Comparison of ENCODE assay signal across 10 cellular contexts in genomic region chr12:26112703-26113147, GRCh38. TPM values are rescaled to one million over a fixed set of nuclear protein-coding genes. Genes with fewer than 3 reads are reported as not detected.
DNase-seq lines count a peak whose midpoint lies in the region; ATAC-seq, FAIRE-seq and TF ChIP-seq lines count a peak whose summit lies in the region.
"Had no signal": no experiment of that assay in that cellular context is flagged by ENCODE, and none has a peak within 500 bp of the region (broad histone marks: within the 10 kb centered on the region; RNA-seq: fewer than 3 reads in every experiment).

No MANE protein-coding gene starts in this region.

- no peaks in the 10 kb centered on the region for H3K9me1 ChIP-seq in keratinocyte (ENCODE audit: control insufficient read depth, extremely low read depth, insufficient read depth, low read length)

- peak; percentile 46 for FAIRE-seq in keratinocyte (lab: Jason Lieb, UNC)

- DNase-seq in ELR (ENCODE audit: low read depth) (peak; percentile 46), RWPE1 (ENCODE audit: low spot score) (peak; percentile 34), keratinocyte (ENCODE audit: low read depth, low spot score) (no peak), middle frontal gyrus (ENCODE audit: extremely low spot score, low spot score) (no peak), cortex of kidney (lab: John Stamatoyannopoulos, UW) (no peak), OCI-M1 (lab: John Stamatoyannopoulos, UW) (no peak)
- DNase-seq: activated gamma-delta T cell, NCI-H1436 had no signal

- no peak overlapping the region for H2AFZ ChIP-seq in keratinocyte (ENCODE audit: control insufficient read depth, low read length)

- no peak for ATAC-seq in GM21381 (IDR thresholded peaks at IDR 0.05; ENCODE audit: unreplicated experiment)

- POLR2A ChIA-PET in RWPE1 (lab: Yijun Ruan, JAX; ENCODE audit: low non-redundant PET) = no interaction called here

- dilution Hi-C loops in keratinocyte (cut with MboI; ENCODE audit: extremely low pct_ligation_motif_present, low sequenced_read_pairs) = no loop called here

- no peak for TF ChIP-seq CTCF in 22Rv1 (IDR thresholded peaks at IDR 0.05)
- no peak for TF ChIP-seq CTCF in RWPE1 (conservative IDR thresholded peaks at IDR 0.05; ENCODE audit: low read depth)
- no peak for TF ChIP-seq CTCF in keratinocyte (optimal IDR thresholded peaks at IDR 0.05 in 1 of 3, IDR thresholded peaks at IDR 0.05 in 1 of 3, conservative IDR thresholded peaks at IDR 0.05 in 1 of 3; ENCODE audit: extremely low read depth in 1 of 3, insufficient read depth in 2 of 3, low read length in 3 of 3)

- H3K9me3 ChIP-seq in keratinocyte (ENCODE audit: control insufficient read depth, low read depth, low read length) = no peaks in the 10 kb centered on the region

- peak overlapping the region; percentile 82 for H3K9ac ChIP-seq in keratinocyte (ENCODE audit: control insufficient read depth, extremely low read depth, insufficient read depth, low read length)

- H3K4me1 ChIP-seq in keratinocyte (ENCODE audit: control insufficient read depth, extremely low read depth, insufficient read depth, low read length) = peaks cover 27% of the 10 kb centered on the region

- CTCF ChIA-PET in RWPE1 (lab: Yijun Ruan, JAX) = interaction anchor here (0.5 kb wide), 1 partner anchor 283 kb away, joined by 3 read pairs; no protein-coding TSS in a partner anchor

- no peaks in the 10 kb centered on the region for H3K79me2 ChIP-seq in keratinocyte (ENCODE audit: control insufficient read depth, insufficient read depth, low read length)

- H3K4me3 ChIP-seq in keratinocyte (ENCODE audit: control insufficient read depth in 2 of 3, extremely low read depth in 1 of 3, insufficient read depth in 2 of 3, low read depth in 1 of 3, low read length in 3 of 3) = no peak overlapping the region

- no peaks in the 10 kb centered on the region for H3K27me3 ChIP-seq in keratinocyte (ENCODE audit: control insufficient read depth, extremely low read depth, insufficient read depth, low read length)

- H3K4me2 ChIP-seq in keratinocyte (ENCODE audit: control insufficient read depth, extremely low read depth, insufficient read depth, low read depth, low read length) = peak overlapping the region; percentile 92

- H3K27ac ChIP-seq in 22Rv1 (peak overlapping the region; percentile 81), RWPE1 (no peak overlapping the region), keratinocyte (ENCODE audit: control insufficient read depth, insufficient read depth, low read length) (no peak overlapping the region)

- no peaks in the 10 kb centered on the region for H4K20me1 ChIP-seq in keratinocyte (ENCODE audit: control insufficient read depth, extremely low read depth, insufficient read depth, low read length)

- H3K36me3 ChIP-seq in keratinocyte (ENCODE audit: control insufficient read depth in 2 of 2, extremely low read depth in 1 of 2, insufficient read depth in 2 of 2, low read length in 2 of 2) = no peaks in the 10 kb centered on the region

RNA-seq across cellular contexts. Expression of gene BHLHE41, which starts 12.1 kb away (rescaled TPM):
- polyA plus RNA-seq in keratinocyte = 1.4 to 6.0 TPM (median 1.7 TPM) in 3 replicates
- 7.2 TPM for polyA plus RNA-seq in keratinocyte (2011; ENCODE audit: low read depth)
- polyA plus RNA-seq in keratinocyte (2011; cell fraction: cytosol; rRNA removed) = 1.7 TPM in 2 replicates
- polyA plus RNA-seq in keratinocyte (2011; cell fraction: nucleus; rRNA removed) = 5.4 and 6.0 TPM in 2 replicates
- 3.9 and 4.1 TPM in 2 replicates for polyA plus RNA-seq in keratinocyte (2012; ENCODE audit: low replicate concordance)
- polyA minus RNA-seq in keratinocyte = 1.1 to 21.2 TPM (median 2.3 TPM) in 3 replicates
- not detected for polyA minus RNA-seq in keratinocyte (2011; cell fraction: cytosol; rRNA and poly(A)+ RNA removed)
- polyA minus RNA-seq in keratinocyte (2011; cell fraction: nucleus; rRNA and poly(A)+ RNA removed) = 0.53 and 5.0 TPM in 2 replicates

Comparison
In these comparisons a context has a peak if more than half of its experiments do, and no peak if none do; other contexts are left out.
1. DNase-seq: peak in ELR (single experiment) and RWPE1 (single experiment); none in keratinocyte (single experiment), middle frontal gyrus (single experiment), cortex of kidney (single experiment) and OCI-M1 (single experiment).